ENCODE assay signal across 8 cellular contexts in genomic region chr2:60553496-60553991, GRCh38. TPM values are rescaled to one million over a fixed set of nuclear protein-coding genes. Genes with fewer than 3 reads are reported as not detected.
DNase-seq lines count a peak whose midpoint lies in the region; ATAC-seq and TF ChIP-seq lines count a peak whose summit lies in the region.

Gene BCL11A, minus strand, starts transcription at chr2:60553654. Its CDS starts 384 bp downstream, at chr2:60553270.

- in situ Hi-C loops in astrocyte of the cerebellum (cut with HindIII; ENCODE audit: low sequenced_read_pairs) (no loop called here), gastrocnemius medialis (cut with MboI; ENCODE audit: low sequenced_read_pairs in 4 of 4) (loop anchor here in 2 of 4 donors (25.0 kb wide), 2 partner anchors 1241 to 1266 kb away; no protein-coding TSS in a partner anchor)

- peak within 1 kb of the TSS; percentile 95 for H3K4me2 ChIP-seq in DOHH2 (ENCODE audit: low read length)

- H3K9me3 ChIP-seq in DOHH2 (ENCODE audit: control insufficient read depth, insufficient read depth, low read length) (no peaks in the 10 kb centered on the region), gastrocnemius medialis (no peaks in the 10 kb centered on the region)

- peaks cover 51% of the 10 kb centered on the region for H3K36me3 ChIP-seq in DOHH2 (ENCODE audit: control insufficient read depth, low read length)
- no peaks in the 10 kb centered on the region for H3K36me3 ChIP-seq in gastrocnemius medialis

- ATAC-seq in HG03432 (IDR thresholded peaks at IDR 0.05; ENCODE audit: unreplicated experiment), result peak; percentile 0
- ATAC-seq in gastrocnemius medialis, result no peak

- H3K9me2 ChIP-seq in DOHH2 (replicated peaks; ENCODE audit: control insufficient read depth, low read length), result no peaks in the 10 kb centered on the region

- DNase-seq in NCI-H82 (lab: John Stamatoyannopoulos, UW), result peak; percentile 94
- peak; percentile 86 for DNase-seq in astrocyte of the cerebellum (ENCODE audit: low read depth)
- DNase-seq in iPS DF 19.7 (ENCODE audit: low read depth, low spot score), result peak; percentile 92
- no peak for DNase-seq in gastrocnemius medialis
- DNase-seq in stimulated activated CD4-positive, alpha-beta T cell treated with anti-CD3 and anti-CD28 coated beads, Interleukin-4, amount 100 ng/mL, for 4 hours, result no peak
- no peak for DNase-seq in T-helper 9 cell

- H3K27ac ChIP-seq in DOHH2 (ENCODE audit: low read depth, low read length) (peak within 1 kb of the TSS; percentile 95), gastrocnemius medialis (no peak within 1 kb of the TSS)

- 0 out of 2 replicates have a peak, but pooled peaks cover under 1% of the 10 kb centered on the region for H4K20me1 ChIP-seq in DOHH2 (ENCODE audit: control insufficient read depth, insufficient read depth, low read depth, low read length)

- H3K4me3 ChIP-seq in DOHH2 (ENCODE audit: low read length) (peak within 1 kb of the TSS; percentile 88), astrocyte of the cerebellum (ENCODE audit: low read depth, low read length) (peak within 1 kb of the TSS; percentile 84), gastrocnemius medialis (peak within 1 kb of the TSS; percentile 52 to 71 (median 60))

- no peak for TF ChIP-seq CTCF in DOHH2 (IDR thresholded peaks at IDR 0.05; ENCODE audit: low read depth, low read length, poor library complexity, severe bottlenecking)
- TF ChIP-seq CTCF in astrocyte of the cerebellum (IDR thresholded peaks at IDR 0.05; ENCODE audit: low read depth, low read length, missing control alignments), result no peak
- TF ChIP-seq CTCF in gastrocnemius medialis (IDR thresholded peaks at IDR 0.05 in 4 of 5, conservative IDR thresholded peaks at IDR 0.05 in 1 of 5), result no peak

- intact Hi-C loops in gastrocnemius medialis (cut with DNase I; ENCODE audit: low total_unique reads), result loop anchor here (5.0 kb wide), 1 partner anchor 1251 kb away; no protein-coding TSS in a partner anchor

- peaks cover 86% of the 10 kb centered on the region for H3K79me2 ChIP-seq in DOHH2 (ENCODE audit: control insufficient read depth, low read length)

- H3K4me1 ChIP-seq in DOHH2 (ENCODE audit: control insufficient read depth, low read length) (peaks cover 14% of the 10 kb centered on the region), gastrocnemius medialis (peaks cover 46 to 57% of the 10 kb centered on the region in 2 donors)

- no peaks in the 10 kb centered on the region for H3K27me3 ChIP-seq in DOHH2 (ENCODE audit: control insufficient read depth, low read length)
- peaks cover 87 to 96% (median 92%) of the 10 kb centered on the region in 3 donors for H3K27me3 ChIP-seq in gastrocnemius medialis

- no peak for TF ChIP-seq POLR2A in gastrocnemius medialis (IDR thresholded peaks at IDR 0.05)

- peaks cover 27% of the 10 kb centered on the region for H3F3A ChIP-seq in DOHH2 (ENCODE audit: control insufficient read depth, insufficient read depth)

RNA-seq across cellular contexts. Expression of gene BCL11A, which starts in this region (rescaled TPM):
- total RNA-seq in gastrocnemius medialis, result 1 to 10 TPM in 1 of 4 donors, under 1 TPM in 2, not detected in 1; 0.04 to 1.0 (median 0.07) TPM

Comparison
In these comparisons a context has a peak if more than half of its experiments do, and no peak if none do; other contexts are left out.
1. DNase-seq: peak in NCI-H82 (single experiment), astrocyte of the cerebellum (single experiment) and iPS DF 19.7 (single experiment); none in gastrocnemius medialis (0 of 2), stimulated activated CD4-positive, alpha-beta T cell treated with anti-CD3 and anti-CD28 coated beads, Interleukin-4, amount 100 ng/mL, for 4 hours (0 of 2) and T-helper 9 cell (single experiment).
2. Peak in every context shown above with its lines, with median percentiles within 50 percentile points of each other: H3K4me3 ChIP-seq.